ENCODE assay signal across 25 cellular contexts in genomic region chr1:65904681-65905083, GRCh38.
DNase-seq lines count a peak whose midpoint lies in the region; ATAC-seq and TF ChIP-seq lines count a peak whose summit lies in the region.
"Had no signal": no experiment of that assay in that cellular context is flagged by ENCODE, and none has a peak within 500 bp of the region (broad histone marks: within the 10 kb centered on the region; RNA-seq: fewer than 3 reads in every experiment).

No MANE protein-coding gene starts in this region.

- H3K9me3 ChIP-seq in HCT116 (ENCODE audit: control insufficient read depth in 1 of 2, insufficient read depth in 1 of 2, low read depth in 1 of 2, low read length in 2 of 2) (no peaks in the 10 kb centered on the region), SK-N-MC (ENCODE audit: low read depth, low read length) (no peaks in the 10 kb centered on the region)
- H3K9me3 ChIP-seq: body of pancreas, ovary, testis had no signal

- H3K4me2 ChIP-seq in HCT116 (ENCODE audit: low read length): no peak overlapping the region

- H3K4me1 ChIP-seq in HCT116 (ENCODE audit: control insufficient read depth in 1 of 2, insufficient read depth in 2 of 2, low read length in 2 of 2): peaks cover 0 to 5% of the 10 kb centered on the region in 2 experiments; a peak in 2 of 4 replicates
- H3K4me1 ChIP-seq: body of pancreas, heart left ventricle, testis had no signal

- ATAC-seq in HCT116 (no peak), HG03175 (IDR thresholded peaks at IDR 0.05; ENCODE audit: unreplicated experiment) (no peak), HG03108 (IDR thresholded peaks at IDR 0.05; ENCODE audit: unreplicated experiment) (no peak)
- ATAC-seq: activated T-cell treated with anti-CD3 and anti-CD28 coated beads, Interleukin-2, amount 50 U/mL, for 72 hours; body of pancreas; heart left ventricle; left lobe of liver; natural killer cell treated with Interleukin-12 subunit alpha and Interleukin-12 subunit beta and Interleukin-15 and Interleukin-18, amount 100 ng/mL, for 72 hours; stimulated activated memory B cell treated with anti-CD40 and anti-IgM and Interleukin-4, amounts not matched to agents 10 μg/mL and 1 μg/mL and 100 μg/mL, for 72 hours had no signal

- no peaks in the 10 kb centered on the region for H4K20me1 ChIP-seq in HCT116 (ENCODE audit: insufficient read depth)

- H3K9me2 ChIP-seq in HCT116 (ENCODE audit: insufficient read depth): no peaks in the 10 kb centered on the region

- BruUV-seq in HCT116 (replicated peaks; lab: Mats Ljungman, UMichigan): no TSS peak

- H3K27ac ChIP-seq in HCT116 (ENCODE audit: low read depth, low read length) (no peak overlapping the region), SK-N-MC (peak overlapping the region; percentile 79)
- H3K27ac ChIP-seq: body of pancreas, coronary artery, heart left ventricle, HL-60, ovary, testis had no signal

- intact Hi-C loops in HCT116 (cut with micrococcal nuclease): no loop called here

- CTCF ChIA-PET in HCT116 (lab: Charles Lee): no interaction called here

- peak; percentile 24 for DNase-seq in AG10803 (ENCODE audit: low read depth)
- no peak for DNase-seq in HCT116 (ENCODE audit: low read depth, low spot score)
- peak; percentile 30 for DNase-seq in SK-N-MC (ENCODE audit: low read depth, low spot score)
- DNase-seq in fibroblast of the aortic adventitia (ENCODE audit: low read depth): peak; percentile 12
- DNase-seq in NCI-H1105 (lab: John Stamatoyannopoulos, UW): no peak
- no peak for DNase-seq in DMS 273 (lab: John Stamatoyannopoulos, UW; ENCODE audit: unreplicated experiment)
- DNase-seq: activated CD4-positive, alpha-beta T cell treated with anti-CD3 and anti-CD28 coated beads for 1 hour; activated CD8-positive, alpha-beta memory T cell treated with anti-CD3 and anti-CD28 coated beads for 24 hours; activated naive CD4-positive, alpha-beta T cell treated with anti-CD3 and anti-CD28 coated beads, Interleukin-2, amount 50 U/mL, for 16 hours; activated T-cell treated with anti-CD3 and anti-CD28 coated beads, Interleukin-2, amount 50 U/mL, for 72 hours; body of pancreas; CD4-positive, alpha-beta T cell; DMS153; endodermal cell; heart left ventricle; NCI-H1694 treated with DMSO at 0.1 percent for 48 hours; ovary; testis had no signal

- H3K4me3 ChIP-seq in AG10803 (ENCODE audit: low read length) (no peak overlapping the region), HCT116 (replicated peaks in 1 of 2; ENCODE audit: low read depth in 1 of 2, low read length in 2 of 2) (no peak overlapping the region), SK-N-MC (peak overlapping the region; percentile 10; the same call in 1 of the 2 replicates), fibroblast of the aortic adventitia (ENCODE audit: low read depth, low read length) (no peak overlapping the region)
- H3K4me3 ChIP-seq: body of pancreas, coronary artery, heart left ventricle, ovary, testis had no signal

- H3K36me3 ChIP-seq in HCT116 (ENCODE audit: control insufficient read depth in 1 of 2, insufficient read depth in 2 of 2, low read length in 2 of 2) (no peaks in the 10 kb centered on the region), SK-N-MC (ENCODE audit: insufficient read depth, low read length) (no peaks in the 10 kb centered on the region)
- H3K36me3 ChIP-seq: heart left ventricle, ovary had no signal

- no peak for TF ChIP-seq POLR2A in HCT116 (IDR thresholded peaks at IDR 0.05; ENCODE audit: borderline replicate concordance, extremely low read depth, insufficient read depth, insufficient read length)

- POLR2A ChIA-PET in HCT116 (lab: Charles Lee): no interaction called here

- H3K9ac ChIP-seq in HCT116 (ENCODE audit: low read length) (no peak overlapping the region), SK-N-MC (ENCODE audit: insufficient read length) (no peak overlapping the region)

- TF ChIP-seq RAD21 in HCT116 (IDR thresholded peaks at IDR 0.05; ENCODE audit: low read depth): no peak

- H3K27me3 ChIP-seq in HCT116 (ENCODE audit: insufficient read depth, low read length): no peaks in the 10 kb centered on the region
- H3K27me3 ChIP-seq: body of pancreas, ovary, testis had no signal

- peak overlapping the region; percentile 6 for H2AFZ ChIP-seq in HCT116 (ENCODE audit: low read depth, low read length, poor library complexity, severe bottlenecking)

- RAD21 ChIA-PET in HCT116 (lab: Charles Lee; ENCODE audit: low non-redundant PET in 1 of 2, low total read pairs in 2 of 2, uncharacterized antibody in 2 of 2, unreplicated experiment in 2 of 2): no interaction called here

- H3K79me2 ChIP-seq in HCT116 (ENCODE audit: insufficient read depth, low read length): no peaks in the 10 kb centered on the region

- TF ChIP-seq CTCF in AG10803 (conservative IDR thresholded peaks at IDR 0.05; ENCODE audit: low read length): no peak
- TF ChIP-seq CTCF in HCT116 (IDR thresholded peaks at IDR 0.05 in 2 of 3, conservative IDR thresholded peaks at IDR 0.05 in 1 of 3; ENCODE audit: borderline replicate concordance in 1 of 3, insufficient read depth in 1 of 3, low read depth in 2 of 3, low read length in 2 of 3): no peak
- no peak for TF ChIP-seq CTCF in fibroblast of the aortic adventitia (IDR thresholded peaks at IDR 0.05; ENCODE audit: insufficient read depth, low read length)

TF ChIP-seq in HCT116, 20 proteins besides CTCF, POLR2A, EP300 and RAD21:
- TF ChIP-seq SP1 (IDR thresholded peaks at IDR 0.05; ENCODE audit: low read depth): no peak
- no peak for TF ChIP-seq EGR1 (IDR thresholded peaks at IDR 0.05; ENCODE audit: low read depth)
- TF ChIP-seq CBX3 (IDR thresholded peaks at IDR 0.05; ENCODE audit: low read depth): no peak
- TF ChIP-seq JUND (IDR thresholded peaks at IDR 0.05): no peak
- TF ChIP-seq, protein P1, sequence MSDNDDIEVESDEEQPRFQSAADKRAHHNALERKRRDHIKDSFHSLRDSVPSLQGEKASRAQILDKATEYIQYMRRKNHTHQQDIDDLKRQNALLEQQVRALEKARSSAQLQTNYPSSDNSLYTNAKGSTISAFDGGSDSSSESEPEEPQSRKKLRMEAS (IDR thresholded peaks at IDR 0.05): no peak

Comparison
In these comparisons a context has a peak if more than half of its experiments do, and no peak if none do; other contexts are left out.
1. DNase-seq: peak in AG10803 (single experiment), SK-N-MC (single experiment) and fibroblast of the aortic adventitia (single experiment); none in HCT116 (single experiment), NCI-H1105 (single experiment) and DMS 273 (single experiment).